1 cellular context compared by ENCODE assay signal in genomic region chr16:79600636-79601091, GRCh38.
TF ChIP-seq lines count a peak whose summit lies in the region.

Gene MAF, minus strand, starts transcription at chr16:79600737. Its CDS starts 835 bp downstream, at chr16:79599902.

TF ChIP-seq in K562, 482 proteins besides CTCF, POLR2A, EP300 and RAD21 (continued from another document):
- TF ChIP-seq ARID3A (IDR thresholded peaks at IDR 0.05; ENCODE audit: borderline replicate concordance, low read depth, low read length) (no peak), SAP30 (IDR thresholded peaks at IDR 0.05; ENCODE audit: borderline replicate concordance, insufficient read depth, low read depth, low read length, poor library complexity, severe bottlenecking) (peak; percentile 83), ZNF77 (CRISPR knock-in tag; IDR thresholded peaks at IDR 0.05) (no peak), LARP7 (IDR thresholded peaks at IDR 0.05) (no peak), ETV5 (CRISPR knock-in tag; IDR thresholded peaks at IDR 0.05; ENCODE audit: low read depth) (no peak), HLTF (IDR thresholded peaks at IDR 0.05) (no peak), ZBTB26 (CRISPR knock-in tag; IDR thresholded peaks at IDR 0.05) (no peak), CBFB (CRISPR knock-in tag; IDR thresholded peaks at IDR 0.05) (no peak), CREBBP (IDR thresholded peaks at IDR 0.05; ENCODE audit: low read depth, low read length) (no peak), ZNF23 (CRISPR knock-in tag; IDR thresholded peaks at IDR 0.05) (no peak), SIN3A (IDR thresholded peaks at IDR 0.05; ENCODE audit: borderline replicate concordance in 2 of 2, control insufficient read depth in 1 of 2, low read depth in 2 of 2, low read length in 2 of 2) (peak in 1 of 2 experiments; percentile 47; a peak in 1 of 4 replicates), ZNF766 (CRISPR knock-in tag; conservative IDR thresholded peaks at IDR 0.05) (no peak), POLR3A (IDR thresholded peaks at IDR 0.05; ENCODE audit: borderline replicate concordance, extremely low read depth, insufficient read depth, insufficient read length) (no peak), ELF4 (CRISPR knock-in tag; IDR thresholded peaks at IDR 0.05) (no peak), ETV1 (tag; conservative IDR thresholded peaks at IDR 0.05; ENCODE audit: low read depth) (no peak), ETV6 (IDR thresholded peaks at IDR 0.05; ENCODE audit: borderline replicate concordance in 1 of 2, low read depth in 2 of 2, low read length in 1 of 2) (no peak), ETV6 (CRISPR knock-in tag; IDR thresholded peaks at IDR 0.05; ENCODE audit: borderline replicate concordance) (no peak), YBX1 (IDR thresholded peaks at IDR 0.05) (no peak), MXD1 (CRISPR knock-in tag; IDR thresholded peaks at IDR 0.05; ENCODE audit: borderline replicate concordance, poor library complexity, severe bottlenecking) (no peak), CCNT2 (IDR thresholded peaks at IDR 0.05; ENCODE audit: borderline replicate concordance, extremely low read depth, insufficient read length, low read depth, low read length) (no peak), CREB1 (IDR thresholded peaks at IDR 0.05) (no peak), CREB1 (CRISPR knock-in tag; IDR thresholded peaks at IDR 0.05) (no peak), SMARCA5 (IDR thresholded peaks at IDR 0.05) (no peak), ESRRA (IDR thresholded peaks at IDR 0.05; ENCODE audit: borderline replicate concordance, low read depth) (no peak), RFX7 (CRISPR knock-in tag; IDR thresholded peaks at IDR 0.05) (no peak), SNAPC5 (CRISPR knock-in tag; IDR thresholded peaks at IDR 0.05) (no peak), RAD51 (IDR thresholded peaks at IDR 0.05; ENCODE audit: borderline replicate concordance, low read depth) (0 out of 2 replicates have a peak, but pooled peaks have one; percentile 11), U2AF1 (optimal IDR thresholded peaks at IDR 0.05; ENCODE audit: low read depth, low read length) (no peak), ZBTB34 (CRISPR knock-in tag; IDR thresholded peaks at IDR 0.05) (no peak), TGIF2 (CRISPR knock-in tag; IDR thresholded peaks at IDR 0.05) (peak; percentile 70; the same call in 1 of the 2 replicates), HDAC8 (tag; IDR thresholded peaks at IDR 0.05) (no peak), SPI1 (IDR thresholded peaks at IDR 0.05; ENCODE audit: borderline replicate concordance, low read depth, low read length) (no peak), CBFA2T3 (IDR thresholded peaks at IDR 0.05) (no peak), ATF1 (CRISPR knock-in tag; IDR thresholded peaks at IDR 0.05) (no peak), ATF1 (tag; IDR thresholded peaks at IDR 0.05) (peak; percentile 81), ZNF507 (tag; conservative IDR thresholded peaks at IDR 0.05) (no peak), RFX1 (IDR thresholded peaks at IDR 0.05) (no peak), RBFOX2 (IDR thresholded peaks at IDR 0.05; ENCODE audit: low read depth, low read length) (no peak), STAG1 (CRISPR knock-in tag; IDR thresholded peaks at IDR 0.05; ENCODE audit: borderline replicate concordance) (no peak), ZNF586 (CRISPR knock-in tag; conservative IDR thresholded peaks at IDR 0.05) (no peak; the same call in 1 of the 2 replicates)
- TF ChIP-seq, protein P1, sequence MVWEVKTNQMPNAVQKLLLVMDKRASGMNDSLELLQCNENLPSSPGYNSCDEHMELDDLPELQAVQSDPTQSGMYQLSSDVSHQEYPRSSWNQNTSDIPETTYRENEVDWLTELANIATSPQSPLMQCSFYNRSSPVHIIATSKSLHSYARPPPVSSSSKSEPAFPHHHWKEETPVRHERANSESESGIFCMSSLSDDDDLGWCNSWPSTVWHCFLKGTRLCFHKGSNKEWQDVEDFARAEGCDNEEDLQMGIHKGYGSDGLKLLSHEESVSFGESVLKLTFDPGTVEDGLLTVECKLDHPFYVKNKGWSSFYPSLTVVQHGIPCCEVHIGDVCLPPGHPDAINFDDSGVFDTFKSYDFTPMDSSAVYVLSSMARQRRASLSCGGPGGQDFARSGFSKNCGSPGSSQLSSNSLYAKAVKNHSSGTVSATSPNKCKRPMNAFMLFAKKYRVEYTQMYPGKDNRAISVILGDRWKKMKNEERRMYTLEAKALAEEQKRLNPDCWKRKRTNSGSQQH (CRISPR knock-in tag; IDR thresholded peaks at IDR 0.05): no peak
- TF ChIP-seq, protein P2, sequence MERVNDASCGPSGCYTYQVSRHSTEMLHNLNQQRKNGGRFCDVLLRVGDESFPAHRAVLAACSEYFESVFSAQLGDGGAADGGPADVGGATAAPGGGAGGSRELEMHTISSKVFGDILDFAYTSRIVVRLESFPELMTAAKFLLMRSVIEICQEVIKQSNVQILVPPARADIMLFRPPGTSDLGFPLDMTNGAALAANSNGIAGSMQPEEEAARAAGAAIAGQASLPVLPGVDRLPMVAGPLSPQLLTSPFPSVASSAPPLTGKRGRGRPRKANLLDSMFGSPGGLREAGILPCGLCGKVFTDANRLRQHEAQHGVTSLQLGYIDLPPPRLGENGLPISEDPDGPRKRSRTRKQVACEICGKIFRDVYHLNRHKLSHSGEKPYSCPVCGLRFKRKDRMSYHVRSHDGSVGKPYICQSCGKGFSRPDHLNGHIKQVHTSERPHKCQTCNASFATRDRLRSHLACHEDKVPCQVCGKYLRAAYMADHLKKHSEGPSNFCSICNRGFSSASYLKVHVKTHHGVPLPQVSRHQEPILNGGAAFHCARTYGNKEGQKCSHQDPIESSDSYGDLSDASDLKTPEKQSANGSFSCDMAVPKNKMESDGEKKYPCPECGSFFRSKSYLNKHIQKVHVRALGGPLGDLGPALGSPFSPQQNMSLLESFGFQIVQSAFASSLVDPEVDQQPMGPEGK (CRISPR knock-in tag; IDR thresholded peaks at IDR 0.05; ENCODE audit: borderline replicate concordance): no peak
- TF ChIP-seq, protein P3, sequence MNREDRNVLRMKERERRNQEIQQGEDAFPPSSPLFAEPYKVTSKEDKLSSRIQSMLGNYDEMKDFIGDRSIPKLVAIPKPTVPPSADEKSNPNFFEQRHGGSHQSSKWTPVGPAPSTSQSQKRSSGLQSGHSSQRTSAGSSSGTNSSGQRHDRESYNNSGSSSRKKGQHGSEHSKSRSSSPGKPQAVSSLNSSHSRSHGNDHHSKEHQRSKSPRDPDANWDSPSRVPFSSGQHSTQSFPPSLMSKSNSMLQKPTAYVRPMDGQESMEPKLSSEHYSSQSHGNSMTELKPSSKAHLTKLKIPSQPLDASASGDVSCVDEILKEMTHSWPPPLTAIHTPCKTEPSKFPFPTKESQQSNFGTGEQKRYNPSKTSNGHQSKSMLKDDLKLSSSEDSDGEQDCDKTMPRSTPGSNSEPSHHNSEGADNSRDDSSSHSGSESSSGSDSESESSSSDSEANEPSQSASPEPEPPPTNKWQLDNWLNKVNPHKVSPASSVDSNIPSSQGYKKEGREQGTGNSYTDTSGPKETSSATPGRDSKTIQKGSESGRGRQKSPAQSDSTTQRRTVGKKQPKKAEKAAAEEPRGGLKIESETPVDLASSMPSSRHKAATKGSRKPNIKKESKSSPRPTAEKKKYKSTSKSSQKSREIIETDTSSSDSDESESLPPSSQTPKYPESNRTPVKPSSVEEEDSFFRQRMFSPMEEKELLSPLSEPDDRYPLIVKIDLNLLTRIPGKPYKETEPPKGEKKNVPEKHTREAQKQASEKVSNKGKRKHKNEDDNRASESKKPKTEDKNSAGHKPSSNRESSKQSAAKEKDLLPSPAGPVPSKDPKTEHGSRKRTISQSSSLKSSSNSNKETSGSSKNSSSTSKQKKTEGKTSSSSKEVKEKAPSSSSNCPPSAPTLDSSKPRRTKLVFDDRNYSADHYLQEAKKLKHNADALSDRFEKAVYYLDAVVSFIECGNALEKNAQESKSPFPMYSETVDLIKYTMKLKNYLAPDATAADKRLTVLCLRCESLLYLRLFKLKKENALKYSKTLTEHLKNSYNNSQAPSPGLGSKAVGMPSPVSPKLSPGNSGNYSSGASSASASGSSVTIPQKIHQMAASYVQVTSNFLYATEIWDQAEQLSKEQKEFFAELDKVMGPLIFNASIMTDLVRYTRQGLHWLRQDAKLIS (CRISPR knock-in tag; IDR thresholded peaks at IDR 0.05): no peak
- TF ChIP-seq, protein P4, sequence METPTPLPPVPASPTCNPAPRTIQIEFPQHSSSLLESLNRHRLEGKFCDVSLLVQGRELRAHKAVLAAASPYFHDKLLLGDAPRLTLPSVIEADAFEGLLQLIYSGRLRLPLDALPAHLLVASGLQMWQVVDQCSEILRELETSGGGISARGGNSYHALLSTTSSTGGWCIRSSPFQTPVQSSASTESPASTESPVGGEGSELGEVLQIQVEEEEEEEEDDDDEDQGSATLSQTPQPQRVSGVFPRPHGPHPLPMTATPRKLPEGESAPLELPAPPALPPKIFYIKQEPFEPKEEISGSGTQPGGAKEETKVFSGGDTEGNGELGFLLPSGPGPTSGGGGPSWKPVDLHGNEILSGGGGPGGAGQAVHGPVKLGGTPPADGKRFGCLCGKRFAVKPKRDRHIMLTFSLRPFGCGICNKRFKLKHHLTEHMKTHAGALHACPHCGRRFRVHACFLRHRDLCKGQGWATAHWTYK (CRISPR knock-in tag; IDR thresholded peaks at IDR 0.05): no peak
- TF ChIP-seq, protein P5, sequence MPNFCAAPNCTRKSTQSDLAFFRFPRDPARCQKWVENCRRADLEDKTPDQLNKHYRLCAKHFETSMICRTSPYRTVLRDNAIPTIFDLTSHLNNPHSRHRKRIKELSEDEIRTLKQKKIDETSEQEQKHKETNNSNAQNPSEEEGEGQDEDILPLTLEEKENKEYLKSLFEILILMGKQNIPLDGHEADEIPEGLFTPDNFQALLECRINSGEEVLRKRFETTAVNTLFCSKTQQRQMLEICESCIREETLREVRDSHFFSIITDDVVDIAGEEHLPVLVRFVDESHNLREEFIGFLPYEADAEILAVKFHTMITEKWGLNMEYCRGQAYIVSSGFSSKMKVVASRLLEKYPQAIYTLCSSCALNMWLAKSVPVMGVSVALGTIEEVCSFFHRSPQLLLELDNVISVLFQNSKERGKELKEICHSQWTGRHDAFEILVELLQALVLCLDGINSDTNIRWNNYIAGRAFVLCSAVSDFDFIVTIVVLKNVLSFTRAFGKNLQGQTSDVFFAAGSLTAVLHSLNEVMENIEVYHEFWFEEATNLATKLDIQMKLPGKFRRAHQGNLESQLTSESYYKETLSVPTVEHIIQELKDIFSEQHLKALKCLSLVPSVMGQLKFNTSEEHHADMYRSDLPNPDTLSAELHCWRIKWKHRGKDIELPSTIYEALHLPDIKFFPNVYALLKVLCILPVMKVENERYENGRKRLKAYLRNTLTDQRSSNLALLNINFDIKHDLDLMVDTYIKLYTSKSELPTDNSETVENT (CRISPR knock-in tag; IDR thresholded peaks at IDR 0.05): no peak
